Comparison of ENCODE assay signal across 20 cellular contexts in the genomic region with DNA sequence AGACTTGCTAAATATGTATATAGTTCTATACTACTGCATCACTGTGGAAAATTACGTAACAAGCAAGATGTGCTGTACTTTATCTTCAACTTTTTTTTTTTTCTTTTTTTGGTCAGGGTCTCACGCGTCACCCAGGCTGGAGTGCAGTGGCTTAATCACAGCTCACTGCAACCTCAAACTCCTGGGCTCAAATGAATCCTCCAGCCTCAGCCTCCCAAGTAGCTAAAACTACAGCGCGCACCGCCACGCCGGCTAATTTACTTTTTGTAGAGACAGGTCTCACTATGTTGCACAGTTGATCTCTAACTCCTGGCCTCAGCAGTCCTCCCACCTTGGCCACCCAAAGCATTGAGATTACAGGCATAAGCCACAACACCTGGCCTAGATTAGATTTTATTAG.
A peak's percentile ranks its signal among the peaks of the same experiment; 100 is the strongest.
DNase-seq lines count a peak whose midpoint lies in the region; ATAC-seq lines count a peak whose summit lies in the region.
"Had no signal": no experiment of that assay in that cellular context is flagged by ENCODE, and none has a peak within 500 bp of the region (broad histone marks: within the 10 kb centered on the region; RNA-seq: fewer than 3 reads in every experiment).

No MANE protein-coding gene starts in this region.

- H3K36me3 ChIP-seq in CD4-positive, alpha-beta memory T cell (ENCODE audit: insufficient read depth, low read length) = peaks cover 35% of the 10 kb centered on the region
- peaks cover 4 to 55% (median 19%) of the 10 kb centered on the region in 3 experiments for H3K36me3 ChIP-seq in naive thymus-derived CD4-positive, alpha-beta T cell (ENCODE audit: control insufficient read depth in 2 of 3, insufficient read depth in 3 of 3, low read length in 3 of 3)

- H3K27ac ChIP-seq in CD4-positive, alpha-beta memory T cell (ENCODE audit: low read depth, low read length) = no peak overlapping the region
- no peak overlapping the region for H3K27ac ChIP-seq in naive thymus-derived CD4-positive, alpha-beta T cell (ENCODE audit: low read depth, low read length)
- H3K27ac ChIP-seq: PC-9 had no signal

- H3K9me3 ChIP-seq in CD4-positive, alpha-beta memory T cell (ENCODE audit: control insufficient read depth in 1 of 2, low read length in 2 of 2) = no peaks in the 10 kb centered on the region
- H3K9me3 ChIP-seq in naive thymus-derived CD4-positive, alpha-beta T cell (ENCODE audit: control insufficient read depth in 2 of 3, low read length in 3 of 3) = no peaks in the 10 kb centered on the region

- intact Hi-C loops in CD4-positive, alpha-beta memory T cell (cut with micrococcal nuclease) = no loop called here
- intact Hi-C loops in naive thymus-derived CD4-positive, alpha-beta T cell (cut with micrococcal nuclease) = no loop called here

- no peak for DNase-seq in activated T-cell treated with anti-CD3 and anti-CD28 coated beads, Interleukin-2, amount 50 U/mL, for 4 hours
- DNase-seq in activated T-cell treated with anti-CD3 and anti-CD28 coated beads for 4 hours (no peak), T-cell (no peak), nucleus accumbens (lab: John Stamatoyannopoulos, UW) (no peak)
- DNase-seq in CD4-positive, alpha-beta memory T cell = no peak
- DNase-seq in naive thymus-derived CD4-positive, alpha-beta T cell = no peak
- DNase-seq: DMS53, GDM1, Karpas-422, MV-4-11, NCI-H1105 treated with DMSO at 0.1 percent for 48 hours, NCI-H2029 treated with DMSO at 0.1 percent for 48 hours, NCI-H226, NCI-H510A treated with DMSO at 0.1 percent for 48 hours, NCI-H748 treated with DMSO at 0.1 percent for 48 hours, PC-9, RPMI8226, SHP77 had no signal

- no peaks in the 10 kb centered on the region for H3K9me3 Mint-ChIP-seq in activated T-cell treated with anti-CD3 and anti-CD28 coated beads, Interleukin-2, amount 50 U/mL, for 4 hours
- no peaks in the 10 kb centered on the region for H3K9me3 Mint-ChIP-seq in CD4-positive, alpha-beta memory T cell
- no peaks in the 10 kb centered on the region for H3K9me3 Mint-ChIP-seq in T-cell
- peaks cover 0 to 5% (median 0%) of the 10 kb centered on the region in 11 donors for H3K9me3 Mint-ChIP-seq in naive thymus-derived CD4-positive, alpha-beta T cell

- peak overlapping the region; percentile 68 to 93 (median 88) for H3K27ac Mint-ChIP-seq in CD4-positive, alpha-beta memory T cell
- peak overlapping the region; percentile 88 to 90 for H3K27ac Mint-ChIP-seq in T-cell
- H3K27ac Mint-ChIP-seq in naive thymus-derived CD4-positive, alpha-beta T cell = peak overlapping the region in 6 of 9 donors; percentile 5 to 66 (median 34)

- peaks cover 67% of the 10 kb centered on the region for H3K4me1 ChIP-seq in CD4-positive, alpha-beta memory T cell (ENCODE audit: insufficient read depth, low read length)
- H3K4me1 ChIP-seq in naive thymus-derived CD4-positive, alpha-beta T cell (ENCODE audit: control insufficient read depth in 2 of 2, insufficient read depth in 2 of 2, low read length in 2 of 2) = peaks cover 19 to 27% of the 10 kb centered on the region in 2 donors

- no peaks in the 10 kb centered on the region for H3K27me3 ChIP-seq in CD4-positive, alpha-beta memory T cell (ENCODE audit: insufficient read depth, low read length)
- no peaks in the 10 kb centered on the region for H3K27me3 ChIP-seq in naive thymus-derived CD4-positive, alpha-beta T cell (ENCODE audit: control insufficient read depth in 2 of 2, insufficient read depth in 2 of 2, low read length in 2 of 2)

- H3K4me3 Mint-ChIP-seq in activated T-cell treated with anti-CD3 and anti-CD28 coated beads, Interleukin-2, amount 50 U/mL, for 4 hours = peak overlapping the region; percentile 21
- H3K4me3 Mint-ChIP-seq in CD4-positive, alpha-beta memory T cell = peak overlapping the region in 7 of 8 donors; percentile 14 to 74 (median 57)
- H3K4me3 Mint-ChIP-seq in T-cell = peak overlapping the region in 1 of 3 donors; percentile 66
- H3K4me3 Mint-ChIP-seq in naive thymus-derived CD4-positive, alpha-beta T cell = no peak overlapping the region

- H3K4me3 ChIP-seq in CD4-positive, alpha-beta memory T cell (ENCODE audit: low read length in 2 of 2) = no peak overlapping the region
- H3K4me3 ChIP-seq in naive thymus-derived CD4-positive, alpha-beta T cell (ENCODE audit: low read length) = no peak overlapping the region
- H3K4me3 ChIP-seq: PC-9 had no signal

- H3K4me1 Mint-ChIP-seq in activated T-cell treated with anti-CD3 and anti-CD28 coated beads, Interleukin-2, amount 50 U/mL, for 4 hours (ENCODE audit: low read depth) = peaks cover 50% of the 10 kb centered on the region
- peaks cover 46 to 68% (median 57%) of the 10 kb centered on the region in 4 donors for H3K4me1 Mint-ChIP-seq in CD4-positive, alpha-beta memory T cell
- peaks cover 40 to 59% (median 53%) of the 10 kb centered on the region in 3 donors for H3K4me1 Mint-ChIP-seq in T-cell
- H3K4me1 Mint-ChIP-seq in naive thymus-derived CD4-positive, alpha-beta T cell = peaks cover 15 to 44% (median 33%) of the 10 kb centered on the region in 7 donors

- no peak for ATAC-seq in activated T-cell treated with anti-CD3 and anti-CD28 coated beads, Interleukin-2, amount 50 U/mL, for 4 hours
- ATAC-seq in T-cell (replicated peaks in 1 of 4) (no peak), HG03460 (IDR thresholded peaks at IDR 0.05; ENCODE audit: unreplicated experiment) (no peak)
- no peak for ATAC-seq in naive thymus-derived CD4-positive, alpha-beta T cell
- ATAC-seq: HCT116 had no signal

- CTCF ChIA-PET in CD4-positive, alpha-beta memory T cell (lab: Charles Lee; ENCODE audit: partially characterized antibody) = interaction anchor here (1.1 to 1.9 kb wide), 3 partner anchors 9 to 198 kb away, joined by 3 to 9 read pairs (median 3); no protein-coding TSS in a partner anchor
- CTCF ChIA-PET in T-cell (lab: Charles Lee) = interaction anchor here in 1 of 2 donors (1.0 kb wide), 1 partner anchor 35 kb away, joined by 3 read pairs; no protein-coding TSS in a partner anchor
- CTCF ChIA-PET in naive thymus-derived CD4-positive, alpha-beta T cell (lab: Charles Lee) = no interaction called here

- peaks cover 62% of the 10 kb centered on the region for H3K36me3 Mint-ChIP-seq in activated T-cell treated with anti-CD3 and anti-CD28 coated beads, Interleukin-2, amount 50 U/mL, for 4 hours (ENCODE audit: insufficient read depth)
- H3K36me3 Mint-ChIP-seq in CD4-positive, alpha-beta memory T cell = peaks cover 64 to 72% of the 10 kb centered on the region in 2 donors
- peaks cover 71% of the 10 kb centered on the region for H3K36me3 Mint-ChIP-seq in T-cell
- peaks cover 14 to 69% (median 56%) of the 10 kb centered on the region in 5 donors for H3K36me3 Mint-ChIP-seq in naive thymus-derived CD4-positive, alpha-beta T cell

- POLR2A ChIA-PET in CD4-positive, alpha-beta memory T cell (lab: Charles Lee; ENCODE audit: partially characterized antibody) = interaction anchor here (0.6 to 1.5 kb wide), 3 partner anchors 9 to 151 kb away, joined by 3 read pairs; no protein-coding TSS in a partner anchor
- POLR2A ChIA-PET in T-cell (lab: Charles Lee) = no interaction called here
- POLR2A ChIA-PET in naive thymus-derived CD4-positive, alpha-beta T cell (lab: Charles Lee) = interaction anchor here (0.6 kb wide), 1 partner anchor 18 kb away, joined by 3 read pairs; no protein-coding TSS in a partner anchor

- H3K27me3 Mint-ChIP-seq in activated T-cell treated with anti-CD3 and anti-CD28 coated beads, Interleukin-2, amount 50 U/mL, for 4 hours (ENCODE audit: low read depth) = no peaks in the 10 kb centered on the region
- no peaks in the 10 kb centered on the region for H3K27me3 Mint-ChIP-seq in CD4-positive, alpha-beta memory T cell
- H3K27me3 Mint-ChIP-seq in T-cell = no peaks in the 10 kb centered on the region
- H3K27me3 Mint-ChIP-seq in naive thymus-derived CD4-positive, alpha-beta T cell = no peaks in the 10 kb centered on the region

Comparison
In these comparisons a context has a peak if more than half of its experiments do, and no peak if none do; other contexts are left out.
1. H3K4me3 Mint-ChIP-seq: peak in activated T-cell treated with anti-CD3 and anti-CD28 coated beads, Interleukin-2, amount 50 U/mL, for 4 hours (single experiment) and CD4-positive, alpha-beta memory T cell (7 of 8); none in naive thymus-derived CD4-positive, alpha-beta T cell (0 of 10).
2. H3K27ac Mint-ChIP-seq: peak in every context shown above with its lines; median percentile 89 in T-cell; 88 in CD4-positive, alpha-beta memory T cell; 34 in naive thymus-derived CD4-positive, alpha-beta T cell.
3. POLR2A ChIA-PET loops: an anchor here in CD4-positive, alpha-beta memory T cell (0.6 to 1.5 kb wide) and naive thymus-derived CD4-positive, alpha-beta T cell (0.6 kb wide); none called in T-cell.